9 cellular contexts compared by ENCODE assay signal in genomic region chr14:68306265-68306933, GRCh38.
DNase-seq lines count a peak whose midpoint lies in the region; ATAC-seq and TF ChIP-seq lines count a peak whose summit lies in the region.
"Had no signal": no experiment of that assay in that cellular context is flagged by ENCODE, and none has a peak within 500 bp of the region (broad histone marks: within the 10 kb centered on the region; RNA-seq: fewer than 3 reads in every experiment).

No MANE protein-coding gene starts in this region.

- no peak overlapping the region for H3K4me3 Mint-ChIP-seq in memory B cell
- H3K4me3 Mint-ChIP-seq in activated CD8-positive, alpha-beta memory T cell treated with anti-CD3 and anti-CD28 coated beads, Interleukin-2, amount 10 ng/mL, durations not matched to agents 7 days and 5 days: no peak overlapping the region

- no peaks in the 10 kb centered on the region for H3K27me3 Mint-ChIP-seq in memory B cell
- H3K27me3 Mint-ChIP-seq in activated CD8-positive, alpha-beta memory T cell treated with anti-CD3 and anti-CD28 coated beads, Interleukin-2, amount 10 ng/mL, durations not matched to agents 7 days and 5 days: no peaks in the 10 kb centered on the region

- peak overlapping the region; percentile 26 for H3K27ac Mint-ChIP-seq in memory B cell
- no peak overlapping the region for H3K27ac Mint-ChIP-seq in activated CD8-positive, alpha-beta memory T cell treated with anti-CD3 and anti-CD28 coated beads, Interleukin-2, amount 10 ng/mL, durations not matched to agents 7 days and 5 days

- peak; percentile 35 for DNase-seq in GM10248 (ENCODE audit: extremely low spot score)
- DNase-seq in memory B cell (ENCODE audit: low spot score in 2 of 2): no peak
- no peak for DNase-seq in HEK293T (ENCODE audit: extremely low spot score)
- no peak for DNase-seq in cerebellar cortex (ENCODE audit: low spot score)
- no peak for DNase-seq in activated CD8-positive, alpha-beta memory T cell treated with anti-CD3 and anti-CD28 coated beads, Interleukin-2, amount 10 ng/mL, durations not matched to agents 7 days and 5 days
- DNase-seq: cortex of kidney had no signal

- H3K9me3 Mint-ChIP-seq in memory B cell: peaks cover 6% of the 10 kb centered on the region
- peaks cover 8% of the 10 kb centered on the region for H3K9me3 Mint-ChIP-seq in activated CD8-positive, alpha-beta memory T cell treated with anti-CD3 and anti-CD28 coated beads, Interleukin-2, amount 10 ng/mL, durations not matched to agents 7 days and 5 days (ENCODE audit: low read depth)

- H3K36me3 Mint-ChIP-seq in memory B cell: peaks cover 9% of the 10 kb centered on the region
- peaks cover 10% of the 10 kb centered on the region for H3K36me3 Mint-ChIP-seq in activated CD8-positive, alpha-beta memory T cell treated with anti-CD3 and anti-CD28 coated beads, Interleukin-2, amount 10 ng/mL, durations not matched to agents 7 days and 5 days

- H3K4me1 Mint-ChIP-seq in memory B cell: peaks cover 32% of the 10 kb centered on the region
- no peaks in the 10 kb centered on the region for H3K4me1 Mint-ChIP-seq in activated CD8-positive, alpha-beta memory T cell treated with anti-CD3 and anti-CD28 coated beads, Interleukin-2, amount 10 ng/mL, durations not matched to agents 7 days and 5 days

- peak; percentile 57 for ATAC-seq in GM21360 (IDR thresholded peaks at IDR 0.05; ENCODE audit: unreplicated experiment)
- peak; percentile 78 for ATAC-seq in HG03432 (IDR thresholded peaks at IDR 0.05; ENCODE audit: unreplicated experiment)
- peak; percentile 85 for ATAC-seq in memory B cell (ENCODE audit: low read depth)
- no peak for ATAC-seq in activated CD8-positive, alpha-beta memory T cell treated with anti-CD3 and anti-CD28 coated beads, Interleukin-2, amount 10 ng/mL, durations not matched to agents 7 days and 5 days
- ATAC-seq in HG02588 (IDR thresholded peaks at IDR 0.05; ENCODE audit: unreplicated experiment): no peak

- CTCF ChIA-PET in GM10248 (lab: Yijun Ruan, JAX) (interaction anchor here (0.6 to 1.7 kb wide), 9 partner anchors 9 to 94 kb away, joined by 3 to 8 read pairs (median 3); no protein-coding TSS in a partner anchor), HEK293T (lab: Yijun Ruan, JAX) (interaction anchor here (0.9 kb wide), 1 partner anchor 62 kb away, joined by 3 read pairs; no protein-coding TSS in a partner anchor)
- CTCF ChIA-PET in activated CD8-positive, alpha-beta memory T cell treated with anti-CD3 and anti-CD28 coated beads, Interleukin-2, amount 10 ng/mL, durations not matched to agents 7 days and 5 days (lab: Charles Lee): no interaction called here

- TF ChIP-seq CTCF in GM10248 (IDR thresholded peaks at IDR 0.05; ENCODE audit: control extremely low read depth, extremely low read depth, low read depth, missing control alignments): no peak

- POLR2A ChIA-PET in GM10248 (lab: Yijun Ruan, JAX): interaction anchor here (0.7 kb wide), 1 partner anchor 30 kb away, joined by 4 read pairs; no protein-coding TSS in a partner anchor
- POLR2A ChIA-PET in HEK293T (lab: Yijun Ruan, JAX): no interaction called here

TF ChIP-seq in HEK293T, 16 proteins besides CTCF, POLR2A, EP300 and RAD21:
- TF ChIP-seq SP1 (IDR thresholded peaks at IDR 0.05) (no peak), BHLHE40 (IDR thresholded peaks at IDR 0.05; ENCODE audit: borderline replicate concordance) (no peak), ARNT (IDR thresholded peaks at IDR 0.05) (no peak), PKNOX1 (IDR thresholded peaks at IDR 0.05) (no peak), LEF1 (IDR thresholded peaks at IDR 0.05; ENCODE audit: borderline replicate concordance) (no peak), CTBP1 (IDR thresholded peaks at IDR 0.05; ENCODE audit: borderline replicate concordance) (no peak), FOXM1 (IDR thresholded peaks at IDR 0.05; ENCODE audit: borderline replicate concordance) (no peak), FOXK2 (IDR thresholded peaks at IDR 0.05) (no peak), TARDBP (IDR thresholded peaks at IDR 0.05) (no peak), NFRKB (IDR thresholded peaks at IDR 0.05) (no peak), FOXA1 (IDR thresholded peaks at IDR 0.05) (no peak), SUZ12 (IDR thresholded peaks at IDR 0.05) (no peak), L3MBTL2 (conservative IDR thresholded peaks at IDR 0.05) (no peak), ELF4 (IDR thresholded peaks at IDR 0.05) (no peak)

Comparison
In these comparisons a context has a peak if more than half of its experiments do, and no peak if none do; other contexts are left out.
1. ATAC-seq: peak in GM21360 (single experiment), HG03432 (single experiment) and memory B cell (single experiment); none in activated CD8-positive, alpha-beta memory T cell treated with anti-CD3 and anti-CD28 coated beads, Interleukin-2, amount 10 ng/mL, durations not matched to agents 7 days and 5 days (single experiment) and HG02588 (single experiment).